ENCODE assay signal across 16 cellular contexts in the genomic region with DNA sequence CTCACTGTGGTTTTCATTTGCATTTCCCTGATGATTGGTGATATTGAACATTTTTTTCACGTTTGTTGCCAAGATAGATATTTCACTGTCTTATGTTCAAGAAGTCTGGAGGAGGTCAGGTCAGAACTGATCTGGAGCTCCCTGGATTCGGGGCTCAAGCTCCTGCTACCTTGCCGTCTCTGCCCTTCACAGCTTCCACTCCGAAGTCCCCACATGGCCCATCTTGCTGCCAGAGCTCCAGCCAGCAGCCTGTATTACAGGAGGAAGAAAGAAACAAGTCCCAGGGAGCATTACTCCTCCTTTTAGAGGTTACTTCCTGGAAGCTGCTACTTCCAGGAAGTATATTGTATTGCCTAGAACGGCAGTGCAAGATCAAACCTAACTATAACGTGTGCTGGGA. TPM values are rescaled to one million over a fixed set of nuclear protein-coding genes. Genes with fewer than 3 reads are reported as not detected.
DNase-seq lines count a peak whose midpoint lies in the region; ATAC-seq and TF ChIP-seq lines count a peak whose summit lies in the region.
"Had no signal": no experiment of that assay in that cellular context is flagged by ENCODE, and none has a peak within 500 bp of the region (broad histone marks: within the 10 kb centered on the region; RNA-seq: fewer than 3 reads in every experiment).

No MANE protein-coding gene starts in this region.

- no peaks in the 10 kb centered on the region for H3K36me3 ChIP-seq in CD4-positive, CD25-positive, alpha-beta regulatory T cell (ENCODE audit: control insufficient read depth, insufficient read depth, low read length)
- H3K36me3 ChIP-seq in Panc1 (ENCODE audit: control insufficient read depth, insufficient read depth, low read length) (no peaks in the 10 kb centered on the region), SJCRH30 (no peaks in the 10 kb centered on the region)
- H3K36me3 ChIP-seq: BLaER1 treated with 17β-estradiol and CSF1 and Interleukin-3, amounts not matched to agents 10 nM and 100 nM had no signal

- peaks cover 19% of the 10 kb centered on the region for H3K4me1 Mint-ChIP-seq in activated CD4-positive, alpha-beta memory T cell treated with anti-CD3 and anti-CD28 coated beads for 36 hours (ENCODE audit: low read depth)
- peaks cover 27% of the 10 kb centered on the region for H3K4me1 Mint-ChIP-seq in activated CD4-positive, alpha-beta memory T cell treated with anti-CD3 and anti-CD28 coated beads, Interleukin-2, amount 10 ng/mL, durations not matched to agents 7 days and 5 days
- peaks cover 6 to 35% (median 20%) of the 10 kb centered on the region in 4 donors for H3K4me1 Mint-ChIP-seq in CD4-positive, CD25-positive, alpha-beta regulatory T cell

- no peaks in the 10 kb centered on the region for H3K9me3 Mint-ChIP-seq in activated CD4-positive, alpha-beta memory T cell treated with anti-CD3 and anti-CD28 coated beads for 36 hours
- no peaks in the 10 kb centered on the region for H3K9me3 Mint-ChIP-seq in activated CD4-positive, alpha-beta memory T cell treated with anti-CD3 and anti-CD28 coated beads, Interleukin-2, amount 10 ng/mL, durations not matched to agents 7 days and 5 days
- peaks cover 0 to 2% (median 0%) of the 10 kb centered on the region in 7 donors for H3K9me3 Mint-ChIP-seq in CD4-positive, CD25-positive, alpha-beta regulatory T cell

- H3K27ac Mint-ChIP-seq in activated CD4-positive, alpha-beta memory T cell treated with anti-CD3 and anti-CD28 coated beads for 36 hours = no peak overlapping the region
- H3K27ac Mint-ChIP-seq in activated CD4-positive, alpha-beta memory T cell treated with anti-CD3 and anti-CD28 coated beads, Interleukin-2, amount 10 ng/mL, durations not matched to agents 7 days and 5 days = no peak overlapping the region
- peak overlapping the region; percentile 79 to 96 (median 90) for H3K27ac Mint-ChIP-seq in CD4-positive, CD25-positive, alpha-beta regulatory T cell

- POLR2A ChIA-PET in activated CD4-positive, alpha-beta memory T cell treated with anti-CD3 and anti-CD28 coated beads for 36 hours (lab: Charles Lee) = no interaction called here
- POLR2A ChIA-PET in activated CD4-positive, alpha-beta memory T cell treated with anti-CD3 and anti-CD28 coated beads, Interleukin-2, amount 10 ng/mL, durations not matched to agents 7 days and 5 days (lab: Charles Lee) = interaction anchor here (1.9 kb wide), 1 partner anchor 17 kb away, joined by 10 read pairs; a partner anchor contains a TSS
- POLR2A ChIA-PET in Panc1 (lab: Charles Lee) = no interaction called here

- in situ Hi-C loops in Panc1 (cut with HindIII; ENCODE audit: low pct_unique_long_range_greater_than_20kb, low sequenced_read_pairs) = no loop called here

- intact Hi-C loops in activated CD4-positive, alpha-beta memory T cell treated with anti-CD3 and anti-CD28 coated beads for 36 hours (cut with micrococcal nuclease) = no loop called here
- intact Hi-C loops in Panc1 (cut with micrococcal nuclease; ENCODE audit: unreplicated experiment) = no loop called here

- peak overlapping the region; percentile 37 for H3K4me3 ChIP-seq in CD4-positive, CD25-positive, alpha-beta regulatory T cell (ENCODE audit: low read depth, low read length)
- H3K4me3 ChIP-seq in Panc1 (ENCODE audit: low read depth in 2 of 2, low read length in 2 of 2) (no peak overlapping the region), SJCRH30 (no peak overlapping the region)
- H3K4me3 ChIP-seq: BLaER1 treated with 17β-estradiol and CSF1 and Interleukin-3, amounts not matched to agents 10 nM and 100 nM had no signal

- CTCF ChIA-PET in activated CD4-positive, alpha-beta memory T cell treated with anti-CD3 and anti-CD28 coated beads for 36 hours (lab: Charles Lee) = no interaction called here
- CTCF ChIA-PET in activated CD4-positive, alpha-beta memory T cell treated with anti-CD3 and anti-CD28 coated beads, Interleukin-2, amount 10 ng/mL, durations not matched to agents 7 days and 5 days (lab: Charles Lee) = no interaction called here
- CTCF ChIA-PET in Panc1 (lab: Charles Lee) = no interaction called here

- H3K4me1 ChIP-seq in CD4-positive, CD25-positive, alpha-beta regulatory T cell (ENCODE audit: control insufficient read depth, insufficient read depth, low read length, poor library complexity, severe bottlenecking) = peaks cover 23% of the 10 kb centered on the region
- H3K4me1 ChIP-seq in Panc1 (ENCODE audit: control insufficient read depth, insufficient read depth, low read length) = peaks cover 13% of the 10 kb centered on the region; the same call in 1 of the 2 replicates
- H3K4me1 ChIP-seq in SJCRH30 = no peaks in the 10 kb centered on the region

- TF ChIP-seq CTCF in Panc1 (IDR thresholded peaks at IDR 0.05) = no peak

- BruUV-seq in Panc1 (replicated peaks; lab: Mats Ljungman, UMichigan) = no TSS peak

- H3K36me3 Mint-ChIP-seq in activated CD4-positive, alpha-beta memory T cell treated with anti-CD3 and anti-CD28 coated beads for 36 hours = no peaks in the 10 kb centered on the region
- no peaks in the 10 kb centered on the region for H3K36me3 Mint-ChIP-seq in activated CD4-positive, alpha-beta memory T cell treated with anti-CD3 and anti-CD28 coated beads, Interleukin-2, amount 10 ng/mL, durations not matched to agents 7 days and 5 days (ENCODE audit: low read depth)
- H3K36me3 Mint-ChIP-seq in CD4-positive, CD25-positive, alpha-beta regulatory T cell = no peaks in the 10 kb centered on the region

- H3K27ac ChIP-seq in CD4-positive, CD25-positive, alpha-beta regulatory T cell (ENCODE audit: insufficient read depth, low read length, poor library complexity, severe bottlenecking) = no peak overlapping the region
- H3K27ac ChIP-seq in Panc1 (ENCODE audit: low read length) (peak overlapping the region; percentile 39; the same call in 1 of the 2 replicates), SJCRH30 (no peak overlapping the region)
- H3K27ac ChIP-seq: BLaER1 treated with 17β-estradiol and CSF1 and Interleukin-3, amounts not matched to agents 10 nM and 100 nM had no signal

- peak; percentile 8 for DNase-seq in activated CD4-positive, alpha-beta memory T cell treated with anti-CD3 and anti-CD28 coated beads for 36 hours
- no peak for DNase-seq in activated CD4-positive, alpha-beta memory T cell treated with anti-CD3 and anti-CD28 coated beads, Interleukin-2, amount 10 ng/mL, durations not matched to agents 7 days and 5 days
- peak in 1 of 3 donors; percentile 60 for DNase-seq in CD4-positive, CD25-positive, alpha-beta regulatory T cell
- DNase-seq in Panc1 (ENCODE audit: low read depth, low spot score) = no peak
- DNase-seq in islet precursor cell = peak; percentile 13
- DNase-seq in SJCRH30 = no peak
- DNase-seq in SW480 (ENCODE audit: low spot score) = no peak
- DNase-seq: COR-L47, KBM-7, NCI-H1436, NCI-H2029, NCI-H2171, NCI-H446 treated with DMSO at 0.1 percent for 48 hours, NCI-H774 had no signal

- no peaks in the 10 kb centered on the region for H3K9me3 ChIP-seq in CD4-positive, CD25-positive, alpha-beta regulatory T cell (ENCODE audit: control insufficient read depth in 2 of 2, low read length in 2 of 2)
- H3K9me3 ChIP-seq in Panc1 (ENCODE audit: control insufficient read depth, insufficient read depth, low read depth, low read length) (no peaks in the 10 kb centered on the region), SJCRH30 (replicated peaks) (no peaks in the 10 kb centered on the region)
- H3K9me3 ChIP-seq: BLaER1 treated with 17β-estradiol and CSF1 and Interleukin-3, amounts not matched to agents 10 nM and 100 nM had no signal

- no peaks in the 10 kb centered on the region for H3K27me3 Mint-ChIP-seq in activated CD4-positive, alpha-beta memory T cell treated with anti-CD3 and anti-CD28 coated beads for 36 hours
- no peaks in the 10 kb centered on the region for H3K27me3 Mint-ChIP-seq in activated CD4-positive, alpha-beta memory T cell treated with anti-CD3 and anti-CD28 coated beads, Interleukin-2, amount 10 ng/mL, durations not matched to agents 7 days and 5 days
- peaks cover 4% of the 10 kb centered on the region for H3K27me3 Mint-ChIP-seq in CD4-positive, CD25-positive, alpha-beta regulatory T cell

- no peaks in the 10 kb centered on the region for H3K27me3 ChIP-seq in CD4-positive, CD25-positive, alpha-beta regulatory T cell (ENCODE audit: control insufficient read depth, insufficient read depth, low read length)
- no peaks in the 10 kb centered on the region for H3K27me3 ChIP-seq in Panc1 (ENCODE audit: control insufficient read depth, insufficient read depth, low read length)
- no peaks in the 10 kb centered on the region for H3K27me3 ChIP-seq in SJCRH30
- H3K27me3 ChIP-seq: BLaER1 treated with 17β-estradiol and CSF1 and Interleukin-3, amounts not matched to agents 10 nM and 100 nM had no signal

- H3K4me3 Mint-ChIP-seq in activated CD4-positive, alpha-beta memory T cell treated with anti-CD3 and anti-CD28 coated beads for 36 hours = no peak overlapping the region
- no peak overlapping the region for H3K4me3 Mint-ChIP-seq in activated CD4-positive, alpha-beta memory T cell treated with anti-CD3 and anti-CD28 coated beads, Interleukin-2, amount 10 ng/mL, durations not matched to agents 7 days and 5 days
- H3K4me3 Mint-ChIP-seq in CD4-positive, CD25-positive, alpha-beta regulatory T cell = peak overlapping the region in 3 of 4 donors; percentile 19 to 66 (median 37)

- no peak for ATAC-seq in CD4-positive, CD25-positive, alpha-beta regulatory T cell (ENCODE audit: low read depth in 2 of 2)
- no peak for ATAC-seq in Panc1
- no peak for ATAC-seq in GM21447 (IDR thresholded peaks at IDR 0.05; ENCODE audit: unreplicated experiment)

RNA-seq across cellular contexts. Expression of a gene that starts 17.9 kb away (rescaled TPM):
- 10 to 100 TPM; 23.0 to 23.7 TPM for total RNA-seq in activated CD4-positive, alpha-beta memory T cell treated with anti-CD3 and anti-CD28 coated beads for 36 hours
- 10 to 100 TPM; 30.5 to 30.9 TPM for total RNA-seq in activated CD4-positive, alpha-beta memory T cell treated with anti-CD3 and anti-CD28 coated beads, Interleukin-2, amount 10 ng/mL, durations not matched to agents 7 days and 5 days
- total RNA-seq in CD4-positive, CD25-positive, alpha-beta regulatory T cell = 32.5 TPM
- 10 to 100 TPM; 23.0 to 46.4 (median 36.1) TPM for polyA plus RNA-seq in CD4-positive, CD25-positive, alpha-beta regulatory T cell
- total RNA-seq in Panc1 (2021; ENCODE audit: unreplicated experiment) = 21.1 TPM
- polyA plus RNA-seq in Panc1 (2012; ENCODE audit: insufficient read length) = 22.8 TPM
- total RNA-seq in SJCRH30 (2014; rRNA removed; shearing (Covaris generic)) = 19.2 and 19.5 TPM in 2 replicates

Comparison
In these comparisons a context has a peak if more than half of its experiments do, and no peak if none do; other contexts are left out.
1. DNase-seq: peak in activated CD4-positive, alpha-beta memory T cell treated with anti-CD3 and anti-CD28 coated beads for 36 hours (single experiment) and islet precursor cell (single experiment); none in activated CD4-positive, alpha-beta memory T cell treated with anti-CD3 and anti-CD28 coated beads, Interleukin-2, amount 10 ng/mL, durations not matched to agents 7 days and 5 days (single experiment), Panc1 (single experiment), SJCRH30 (0 of 2) and SW480 (single experiment).
2. H3K27ac Mint-ChIP-seq: peak in CD4-positive, CD25-positive, alpha-beta regulatory T cell (3 of 3); none in activated CD4-positive, alpha-beta memory T cell treated with anti-CD3 and anti-CD28 coated beads for 36 hours (single experiment) and activated CD4-positive, alpha-beta memory T cell treated with anti-CD3 and anti-CD28 coated beads, Interleukin-2, amount 10 ng/mL, durations not matched to agents 7 days and 5 days (single experiment).
3. H3K4me3 Mint-ChIP-seq: peak in CD4-positive, CD25-positive, alpha-beta regulatory T cell (3 of 4); none in activated CD4-positive, alpha-beta memory T cell treated with anti-CD3 and anti-CD28 coated beads for 36 hours (single experiment) and activated CD4-positive, alpha-beta memory T cell treated with anti-CD3 and anti-CD28 coated beads, Interleukin-2, amount 10 ng/mL, durations not matched to agents 7 days and 5 days (single experiment).